ENCODE assay signal across 13 cellular contexts in the genomic region with DNA sequence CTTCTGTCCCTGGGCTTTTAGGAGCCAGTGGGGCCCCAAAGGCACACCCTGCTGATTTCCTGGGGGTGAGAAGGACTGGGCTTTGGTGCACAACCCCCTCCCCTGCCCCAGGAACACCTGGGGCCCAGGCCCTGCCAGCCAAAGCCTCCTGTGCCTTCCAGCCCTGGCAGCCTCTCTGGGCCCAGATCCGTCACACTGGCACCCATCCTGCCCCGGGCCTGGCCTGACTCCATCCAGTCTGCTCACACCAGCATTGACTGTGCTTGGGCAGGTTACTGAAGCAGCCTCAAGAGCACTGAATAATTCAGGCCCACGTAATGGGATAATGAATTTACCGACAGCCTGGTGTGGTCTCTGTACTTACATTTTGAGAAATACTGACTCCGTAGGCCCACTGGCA. TPM values are rescaled to one million over a fixed set of nuclear protein-coding genes. Genes with fewer than 3 reads are reported as not detected.
DNase-seq lines count a peak whose midpoint lies in the region; ATAC-seq and TF ChIP-seq lines count a peak whose summit lies in the region.
"Had no signal": no experiment of that assay in that cellular context is flagged by ENCODE, and none has a peak within 500 bp of the region (broad histone marks: within the 10 kb centered on the region; RNA-seq: fewer than 3 reads in every experiment).

No MANE protein-coding gene starts in this region.

- H3K9me3 ChIP-seq in endodermal cell (ENCODE audit: control insufficient read depth, low read length) = peaks cover 5% of the 10 kb centered on the region

- no peaks in the 10 kb centered on the region for H3K36me3 ChIP-seq in endodermal cell (ENCODE audit: control insufficient read depth, insufficient read depth, low read length)

- intact Hi-C loops in posterior vena cava (cut with DNase I) = no loop called here

- H3K27me3 ChIP-seq in endodermal cell (ENCODE audit: control insufficient read depth, insufficient read depth, low read length, poor library complexity, severe bottlenecking) = no peaks in the 10 kb centered on the region

- in situ Hi-C loops in G401 (cut with HindIII; ENCODE audit: low sequenced_read_pairs) = no loop called here

- no peak overlapping the region for H3K27ac ChIP-seq in endodermal cell (ENCODE audit: low read depth, low read length)

- no peaks in the 10 kb centered on the region for H3K4me1 ChIP-seq in endodermal cell (ENCODE audit: control insufficient read depth, insufficient read depth, low read length)

- no peak overlapping the region for H3K9ac ChIP-seq in endodermal cell (ENCODE audit: extremely low read depth, low read length, poor library complexity, severe bottlenecking)

- TF ChIP-seq CTCF in endodermal cell (conservative IDR thresholded peaks at IDR 0.05) = no peak

- WGBS in endodermal cell (ENCODE audit: insufficient coverage in 1 of 2, insufficient read length in 1 of 2), 2 experiments = 95 to 97% methylated on average over 3 to 5 of the region's 5 CpGs

- H3K4me3 Mint-ChIP-seq in endodermal cell = no peak overlapping the region
- H3K4me3 Mint-ChIP-seq: CD8-positive, alpha-beta memory T cell; HFFc6 had no signal

- H3K4me1 Mint-ChIP-seq in endodermal cell = peaks cover 4% of the 10 kb centered on the region
- H3K4me1 Mint-ChIP-seq: CD8-positive, alpha-beta memory T cell had no signal

- H3K4me3 ChIP-seq in endodermal cell (ENCODE audit: low read length) = no peak overlapping the region

- ATAC-seq in GM18873 (IDR thresholded peaks at IDR 0.05; ENCODE audit: low FRiP score, unreplicated experiment) (no peak), GM18907 (IDR thresholded peaks at IDR 0.05; ENCODE audit: unreplicated experiment) (no peak)
- ATAC-seq: PC-3 had no signal

- H3K27ac Mint-ChIP-seq in endodermal cell = no peak overlapping the region
- H3K27ac Mint-ChIP-seq: HFFc6 had no signal

- DNase-seq in G401 (ENCODE audit: low spot score) (peak; percentile 66), NCI-H446 treated with DMSO at 0.1 percent for 48 hours (lab: John Stamatoyannopoulos, UW) (peak; percentile 48), endodermal cell (peak; percentile 41), posterior vena cava (ENCODE audit: low spot score) (peak; percentile 45), NCI-H146 (lab: John Stamatoyannopoulos, UW) (no peak)
- DNase-seq: CD8-positive, alpha-beta memory T cell; H7; HFFc6; NCI-H1092; NCI-H524; PC-3 had no signal

- peaks cover 8% of the 10 kb centered on the region for H3K9me3 Mint-ChIP-seq in endodermal cell

- H3K27me3 Mint-ChIP-seq in endodermal cell (ENCODE audit: insufficient read depth) = no peaks in the 10 kb centered on the region

- peaks cover 2% of the 10 kb centered on the region for H3K36me3 Mint-ChIP-seq in endodermal cell (ENCODE audit: low read depth)

RNA-seq across cellular contexts. Expression of a gene that starts 12.0 kb away (rescaled TPM):
- total RNA-seq in G401 (2014; rRNA removed; shearing (Covaris generic)) = 33.8 and 49.2 TPM in 2 replicates
- 10 to 100 TPM in 1 of 2 donors, 1 to 10 TPM in 1; 9.6 to 14.4 TPM for total RNA-seq in endodermal cell
- 9.8 TPM for polyA plus RNA-seq in endodermal cell (2013, experiment 1 of 2)
- 9.0 TPM for polyA plus RNA-seq in endodermal cell (2013, experiment 2 of 2)
- total RNA-seq in posterior vena cava = 10 to 100 TPM in 1 of 2 donors, 1 to 10 TPM in 1; 10.0 to 18.1 TPM

RNA-seq across cellular contexts. Expression of a gene that starts 37.2 kb away (rescaled TPM):
- 181 and 192 TPM in 2 replicates for total RNA-seq in G401 (2014; rRNA removed; shearing (Covaris generic))
- total RNA-seq in endodermal cell = 100 to 1,000 TPM; 277 to 292 TPM
- polyA plus RNA-seq in endodermal cell (2013, experiment 1 of 2) = 259 TPM
- 244 TPM for polyA plus RNA-seq in endodermal cell (2013, experiment 2 of 2)
- total RNA-seq in posterior vena cava = 100 to 1,000 TPM; 115 to 146 TPM
